In the genomic region with DNA sequence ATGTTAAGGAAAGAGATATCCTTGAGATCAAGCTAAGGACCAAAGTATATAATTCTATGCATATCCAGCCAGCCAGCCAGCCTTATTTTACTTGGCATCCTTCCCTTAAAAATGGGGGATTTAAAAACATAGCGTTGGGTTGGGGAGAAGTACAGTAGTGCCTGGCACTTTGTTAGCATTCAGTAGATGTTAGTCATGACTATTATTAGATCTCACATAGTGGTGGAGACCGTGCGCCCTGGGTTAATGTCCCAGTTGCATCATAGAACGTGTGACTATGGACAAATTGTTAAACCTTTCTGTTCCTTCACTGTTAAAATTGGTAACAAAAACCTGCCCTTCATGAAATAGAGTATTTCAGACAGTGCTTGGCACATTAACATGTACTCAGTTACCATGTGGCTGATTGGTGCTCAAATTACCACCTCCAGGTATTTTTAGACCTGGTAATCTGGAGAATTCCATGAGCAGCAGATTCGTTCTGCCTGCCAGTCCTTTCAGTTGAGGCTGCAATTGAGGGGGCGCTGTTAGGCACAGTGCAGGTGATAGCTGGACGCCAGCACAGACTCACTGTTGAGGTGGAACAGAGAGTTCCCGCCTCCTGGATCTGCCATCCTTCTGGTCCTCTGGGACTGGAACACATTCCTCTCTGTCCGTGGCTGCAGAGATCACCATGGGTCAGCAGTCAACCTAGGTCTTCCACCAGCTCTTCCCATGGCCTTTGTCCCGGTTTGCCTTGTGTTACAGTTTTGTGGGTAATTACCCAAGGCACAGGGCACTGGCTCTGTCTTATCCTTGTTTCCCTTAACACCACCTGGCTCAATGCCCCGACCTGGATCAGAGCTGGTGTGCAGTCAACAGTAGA, we compare ENCODE assay signal across 11 cellular contexts. TPM values are rescaled to one million over a fixed set of nuclear protein-coding genes. Genes with fewer than 3 reads are reported as not detected.
A peak's percentile ranks its signal among the peaks of the same experiment; 100 is the strongest.
DNase-seq lines count a peak whose midpoint lies in the region; ATAC-seq, FAIRE-seq and TF ChIP-seq lines count a peak whose summit lies in the region.
"Had no signal": no experiment of that assay in that cellular context is flagged by ENCODE, and none has a peak within 500 bp of the region (broad histone marks: within the 10 kb centered on the region; RNA-seq: fewer than 3 reads in every experiment).

No MANE protein-coding gene starts in this region.

- no peak overlapping the region for H3K27ac ChIP-seq in mammary epithelial cell (ENCODE audit: insufficient read depth, low read depth, low read length)

- H4K20me1 ChIP-seq in mammary epithelial cell (ENCODE audit: insufficient read depth, low read length), result no peaks in the 10 kb centered on the region

- CTCF ChIA-PET in mammary epithelial cell (lab: Charles Lee; ENCODE audit: low non-redundant PET), result interaction anchor here (0.6 kb wide), 1 partner anchor 214 kb away, joined by 3 read pairs; no protein-coding TSS in a partner anchor

- DNase-seq in activated naive CD8-positive, alpha-beta T cell treated with anti-CD3 and anti-CD28 coated beads, Interleukin-2, amount 50 U/mL, for 24 hours, result no peak
- DNase-seq in activated naive CD8-positive, alpha-beta T cell treated with anti-CD3 and anti-CD28 coated beads for 36 hours, result no peak
- DNase-seq in mammary epithelial cell, result peak; percentile 48
- DNase-seq in kidney epithelial cell (ENCODE audit: low read depth), result peak; percentile 42
- DNase-seq in urothelium cell line (ENCODE audit: low spot score), result peak; percentile 9
- no peak for DNase-seq in COR-L47 (lab: John Stamatoyannopoulos, UW)
- DNase-seq: activated T-cell treated with anti-CD3 and anti-CD28 coated beads for 4 hours; CD8-positive, alpha-beta T cell; stimulated activated CD4-positive, alpha-beta T cell treated with anti-CD3 and anti-CD28 coated beads, Interleukin-4, amount 100 ng/mL, for 24 hours had no signal

- FAIRE-seq in urothelium cell line (lab: Jason Lieb, UNC), result no peak

- H2AFZ ChIP-seq in mammary epithelial cell (ENCODE audit: low read depth, low read length), result no peak overlapping the region

- H3K4me3 Mint-ChIP-seq in activated naive CD8-positive, alpha-beta T cell treated with anti-CD3 and anti-CD28 coated beads, Interleukin-2, amount 50 U/mL, for 24 hours, result no peak overlapping the region
- no peak overlapping the region for H3K4me3 Mint-ChIP-seq in activated naive CD8-positive, alpha-beta T cell treated with anti-CD3 and anti-CD28 coated beads for 36 hours
- H3K4me3 Mint-ChIP-seq: CD8-positive, alpha-beta T cell had no signal

- dilution Hi-C loops in mammary epithelial cell (cut with HindIII; ENCODE audit: low sequenced_read_pairs), result no loop called here

- 68% methylated on average over 11 of the region's 11 CpGs for WGBS in mammary epithelial cell (ENCODE audit: low coverage, missing lambda C conversion rate)

- peak overlapping the region; percentile 42 for H3K27ac Mint-ChIP-seq in activated naive CD8-positive, alpha-beta T cell treated with anti-CD3 and anti-CD28 coated beads, Interleukin-2, amount 50 U/mL, for 24 hours
- H3K27ac Mint-ChIP-seq in activated naive CD8-positive, alpha-beta T cell treated with anti-CD3 and anti-CD28 coated beads for 36 hours, result no peak overlapping the region
- H3K27ac Mint-ChIP-seq: CD8-positive, alpha-beta T cell had no signal

- H3K4me1 Mint-ChIP-seq in activated naive CD8-positive, alpha-beta T cell treated with anti-CD3 and anti-CD28 coated beads, Interleukin-2, amount 50 U/mL, for 24 hours, result peaks cover 9% of the 10 kb centered on the region
- H3K4me1 Mint-ChIP-seq in activated naive CD8-positive, alpha-beta T cell treated with anti-CD3 and anti-CD28 coated beads for 36 hours, result peaks cover 2% of the 10 kb centered on the region

- intact Hi-C loops in mammary epithelial cell (cut with micrococcal nuclease), result no loop called here

- no peak overlapping the region for H3K4me2 ChIP-seq in mammary epithelial cell (ENCODE audit: insufficient read depth, low read depth, low read length)

- H3K9me3 Mint-ChIP-seq in activated naive CD8-positive, alpha-beta T cell treated with anti-CD3 and anti-CD28 coated beads, Interleukin-2, amount 50 U/mL, for 24 hours, result no peaks in the 10 kb centered on the region
- no peaks in the 10 kb centered on the region for H3K9me3 Mint-ChIP-seq in activated naive CD8-positive, alpha-beta T cell treated with anti-CD3 and anti-CD28 coated beads for 36 hours
- H3K9me3 Mint-ChIP-seq: CD8-positive, alpha-beta T cell had no signal

- H3K36me3 ChIP-seq in mammary epithelial cell (ENCODE audit: insufficient read depth, low read length) (peaks cover 26% of the 10 kb centered on the region), kidney epithelial cell (ENCODE audit: control insufficient read depth, insufficient read depth, low read length) (peaks cover 3% of the 10 kb centered on the region)

- in situ Hi-C loops in mammary epithelial cell (cut with MboI; ENCODE audit: low sequenced_read_pairs in 2 of 2), result no loop called here

- no peak for TF ChIP-seq CTCF in mammary epithelial cell (conservative IDR thresholded peaks at IDR 0.05 in 1 of 2, IDR thresholded peaks at IDR 0.05 in 1 of 2; ENCODE audit: extremely low read depth in 1 of 2, insufficient read depth in 1 of 2, low read depth in 1 of 2, low read length in 2 of 2)
- TF ChIP-seq CTCF in kidney epithelial cell (IDR thresholded peaks at IDR 0.05; ENCODE audit: insufficient read depth, low read length, poor library complexity, severe bottlenecking), result peak; percentile 15

- H3K36me3 Mint-ChIP-seq in activated naive CD8-positive, alpha-beta T cell treated with anti-CD3 and anti-CD28 coated beads, Interleukin-2, amount 50 U/mL, for 24 hours (ENCODE audit: low read depth), result peaks cover 19% of the 10 kb centered on the region
- H3K36me3 Mint-ChIP-seq in activated naive CD8-positive, alpha-beta T cell treated with anti-CD3 and anti-CD28 coated beads for 36 hours, result peaks cover 6% of the 10 kb centered on the region

- BruUV-seq in mammary epithelial cell (replicated peaks; lab: Mats Ljungman, UMichigan), result no TSS peak

- no peaks in the 10 kb centered on the region for H3K9me3 ChIP-seq in mammary epithelial cell (replicated peaks; ENCODE audit: insufficient read depth, low read length)

- no peak overlapping the region for H3K9ac ChIP-seq in mammary epithelial cell (ENCODE audit: insufficient read depth, low read length)

- no peak for ATAC-seq in activated naive CD8-positive, alpha-beta T cell treated with anti-CD3 and anti-CD28 coated beads, Interleukin-2, amount 50 U/mL, for 24 hours
- no peak for ATAC-seq in GM19397 (IDR thresholded peaks at IDR 0.05; ENCODE audit: unreplicated experiment)
- no peak for ATAC-seq in activated CD4-positive, CD25-positive, alpha-beta regulatory T cell treated with anti-CD3 and anti-CD28 coated beads, Interleukin-2, amount 50 U/mL, for 24 hours
- ATAC-seq: CD8-positive, alpha-beta T cell had no signal

- H3K4me3 ChIP-seq in mammary epithelial cell (replicated peaks in 1 of 3; ENCODE audit: insufficient read depth in 1 of 3, low read depth in 2 of 3, low read length in 3 of 3) (no peak overlapping the region), kidney epithelial cell (ENCODE audit: low read depth, low read length) (no peak overlapping the region)

- H3K79me2 ChIP-seq in mammary epithelial cell (ENCODE audit: insufficient read depth, low read length), result no peaks in the 10 kb centered on the region

- H3K4me1 ChIP-seq in mammary epithelial cell (ENCODE audit: insufficient read depth, low read length), result peaks cover 7% of the 10 kb centered on the region

- H3K27me3 ChIP-seq in mammary epithelial cell (ENCODE audit: insufficient read depth, low read length) (no peaks in the 10 kb centered on the region), kidney epithelial cell (ENCODE audit: control insufficient read depth, insufficient read depth, low read length) (no peaks in the 10 kb centered on the region)

- no peaks in the 10 kb centered on the region for H3K27me3 Mint-ChIP-seq in activated naive CD8-positive, alpha-beta T cell treated with anti-CD3 and anti-CD28 coated beads, Interleukin-2, amount 50 U/mL, for 24 hours
- H3K27me3 Mint-ChIP-seq in activated naive CD8-positive, alpha-beta T cell treated with anti-CD3 and anti-CD28 coated beads for 36 hours, result no peaks in the 10 kb centered on the region

RNA-seq across cellular contexts. Expression of a gene that starts 31.7 kb away (rescaled TPM):
- 100 to 1,000 TPM; 192 TPM for total RNA-seq in activated naive CD8-positive, alpha-beta T cell treated with anti-CD3 and anti-CD28 coated beads for 36 hours
- total RNA-seq in mammary epithelial cell (100 to 1,000 TPM in 1 of 2 donors, 10 to 100 TPM in 1; 95.9 to 170 TPM), kidney epithelial cell (77.4 and 80.6 TPM in 2 replicates)
- polyA plus RNA-seq in mammary epithelial cell, result 147 TPM
- polyA minus RNA-seq in mammary epithelial cell, result 119 TPM

RNA-seq across cellular contexts. Expression of a gene that starts 52.2 kb away (rescaled TPM):
- 10 to 100 TPM; 27.5 to 28.1 TPM for total RNA-seq in activated naive CD8-positive, alpha-beta T cell treated with anti-CD3 and anti-CD28 coated beads for 36 hours
- 10 to 100 TPM; 13.2 to 28.3 TPM for total RNA-seq in mammary epithelial cell
- 17.2 TPM for polyA plus RNA-seq in mammary epithelial cell
- 17.7 TPM for polyA minus RNA-seq in mammary epithelial cell
- 10.5 and 10.9 TPM in 2 replicates for total RNA-seq in kidney epithelial cell

Comparison
In these comparisons a context has a peak if more than half of its experiments do, and no peak if none do; other contexts are left out.
1. DNase-seq: peak in mammary epithelial cell (single experiment), kidney epithelial cell (single experiment) and urothelium cell line (single experiment); none in activated naive CD8-positive, alpha-beta T cell treated with anti-CD3 and anti-CD28 coated beads, Interleukin-2, amount 50 U/mL, for 24 hours (single experiment), activated naive CD8-positive, alpha-beta T cell treated with anti-CD3 and anti-CD28 coated beads for 36 hours (single experiment) and COR-L47 (single experiment).